In genomic region chr7:105853931-105854419, GRCh38 we compare ENCODE assay signal across 15 cellular contexts. TPM values are rescaled to one million over a fixed set of nuclear protein-coding genes. Genes with fewer than 3 reads are reported as not detected.
DNase-seq lines count a peak whose midpoint lies in the region; FAIRE-seq and TF ChIP-seq lines count a peak whose summit lies in the region.
"Had no signal": no experiment of that assay in that cellular context is flagged by ENCODE, and none has a peak within 500 bp of the region (broad histone marks: within the 10 kb centered on the region; RNA-seq: fewer than 3 reads in every experiment).

No MANE protein-coding gene starts in this region.

- FAIRE-seq in kidney (lab: Jason Lieb, UNC), result no peak
- FAIRE-seq: HTR-8/SVneo had no signal

- H3K9ac ChIP-seq in muscle layer of colon (ENCODE audit: low read length) (peak overlapping the region; percentile 46), kidney (ENCODE audit: low read length in 2 of 2) (no peak overlapping the region)

- H3K27me3 ChIP-seq in muscle layer of colon (ENCODE audit: control insufficient read depth in 1 of 2, insufficient read depth in 2 of 2, low read length in 2 of 2) (no peaks in the 10 kb centered on the region), H7 (ENCODE audit: control insufficient read depth, insufficient read depth, low read length) (no peaks in the 10 kb centered on the region)
- no peaks in the 10 kb centered on the region for H3K27me3 ChIP-seq in CD4-positive, alpha-beta memory T cell (ENCODE audit: insufficient read depth, low read length)
- H3K27me3 ChIP-seq: Peyer's patch had no signal

- H3K27me3 Mint-ChIP-seq in HFFc6 (ENCODE audit: insufficient read depth) (peaks cover 2% of the 10 kb centered on the region; the same call in 1 of the 2 replicates), brain (no peaks in the 10 kb centered on the region)
- no peaks in the 10 kb centered on the region for H3K27me3 Mint-ChIP-seq in CD4-positive, alpha-beta memory T cell

- H3K9me3 ChIP-seq in muscle layer of colon (ENCODE audit: low read length) (no peaks in the 10 kb centered on the region), kidney (ENCODE audit: control insufficient read depth in 1 of 2, low read length in 2 of 2) (no peaks in the 10 kb centered on the region)
- no peaks in the 10 kb centered on the region for H3K9me3 ChIP-seq in CD4-positive, alpha-beta memory T cell (ENCODE audit: control insufficient read depth in 1 of 2, low read length in 2 of 2)
- H3K9me3 ChIP-seq: Peyer's patch had no signal

- H3K36me3 ChIP-seq in muscle layer of colon (ENCODE audit: insufficient read depth, low read length) (no peaks in the 10 kb centered on the region), H7 (replicated peaks; ENCODE audit: control insufficient read depth, insufficient read depth, low read length) (no peaks in the 10 kb centered on the region), kidney (ENCODE audit: control insufficient read depth in 1 of 2, insufficient read depth in 2 of 2, low read length in 2 of 2) (no peaks in the 10 kb centered on the region)
- H3K36me3 ChIP-seq in CD4-positive, alpha-beta memory T cell (ENCODE audit: insufficient read depth, low read length), result no peaks in the 10 kb centered on the region
- H3K36me3 ChIP-seq: Peyer's patch had no signal

- H3K4me3 ChIP-seq in muscle layer of colon (ENCODE audit: low read depth in 1 of 2, low read length in 2 of 2) (peak overlapping the region; percentile 24 to 39), H7 (ENCODE audit: insufficient read depth, low read depth, low read length) (no peak overlapping the region), kidney (ENCODE audit: low read length in 2 of 2) (no peak overlapping the region)
- no peak overlapping the region for H3K4me3 ChIP-seq in CD4-positive, alpha-beta memory T cell (ENCODE audit: low read length in 2 of 2)
- H3K4me3 ChIP-seq: Peyer's patch had no signal

- CTCF ChIA-PET in CD4-positive, alpha-beta memory T cell (lab: Charles Lee; ENCODE audit: partially characterized antibody), result interaction anchor here (0.7 to 1.5 kb wide), 3 partner anchors 22 to 93 kb away, joined by 3 to 4 read pairs (median 4); partner anchors contain the start of gene ATXN7L1

- intact Hi-C loops in kidney (cut with DNase I), result no loop called here
- intact Hi-C loops in CD4-positive, alpha-beta memory T cell (cut with micrococcal nuclease), result no loop called here

- peaks cover 56% of the 10 kb centered on the region for H3K4me1 Mint-ChIP-seq in HFFc6 (ENCODE audit: low read depth)
- H3K4me1 Mint-ChIP-seq in brain, result peaks cover 56% of the 10 kb centered on the region
- peaks cover 58 to 63% (median 59%) of the 10 kb centered on the region in 4 donors for H3K4me1 Mint-ChIP-seq in CD4-positive, alpha-beta memory T cell

- no peak overlapping the region for H3K27ac Mint-ChIP-seq in HFFc6
- peak overlapping the region; percentile 72 to 94 (median 93) for H3K27ac Mint-ChIP-seq in brain
- H3K27ac Mint-ChIP-seq in CD4-positive, alpha-beta memory T cell, result no peak overlapping the region

- H3K27ac ChIP-seq in muscle layer of colon (ENCODE audit: low read depth, low read length) (peak overlapping the region; percentile 73), kidney (ENCODE audit: low read depth in 2 of 2, low read length in 2 of 2) (no peak overlapping the region)
- H3K27ac ChIP-seq in CD4-positive, alpha-beta memory T cell (ENCODE audit: low read depth, low read length), result no peak overlapping the region
- H3K27ac ChIP-seq: VCaP had no signal

- DNase-seq in AG08395 (ENCODE audit: low spot score) (peak; percentile 48), HFFc6 (no peak), H7 (no peak), kidney (no peak), COR-L47 (lab: John Stamatoyannopoulos, UW) (no peak)
- DNase-seq in CD4-positive, alpha-beta memory T cell, result no peak
- DNase-seq: activated effector memory CD4-positive, alpha-beta T cell treated with Interleukin-2 at 50 U/mL for 16 hours; cortex of kidney; midbrain; NCI-H187; Peyer's patch had no signal

- POLR2A ChIA-PET in CD4-positive, alpha-beta memory T cell (lab: Charles Lee; ENCODE audit: partially characterized antibody), result interaction anchor here (0.8 to 1.0 kb wide), 2 partner anchors 10 to 322 kb away, joined by 3 to 4 read pairs; partner anchors contain the start of gene RINT1

- H3K4me3 Mint-ChIP-seq in HFFc6, result no peak overlapping the region
- H3K4me3 Mint-ChIP-seq in brain, result peak overlapping the region; percentile 45 to 72 (median 62)
- no peak overlapping the region for H3K4me3 Mint-ChIP-seq in CD4-positive, alpha-beta memory T cell

- peaks cover 45% of the 10 kb centered on the region for H3K4me1 ChIP-seq in muscle layer of colon (ENCODE audit: insufficient read depth, low read length)
- H3K4me1 ChIP-seq in kidney (ENCODE audit: control insufficient read depth in 1 of 2, insufficient read depth in 1 of 2, low read depth in 1 of 2, low read length in 2 of 2), result peaks cover 0 to 3% of the 10 kb centered on the region in 2 donors
- H3K4me1 ChIP-seq in CD4-positive, alpha-beta memory T cell (ENCODE audit: insufficient read depth, low read length), result peaks cover 67% of the 10 kb centered on the region

- H3K36me3 Mint-ChIP-seq in HFFc6 (ENCODE audit: low read depth) (no peaks in the 10 kb centered on the region), brain (no peaks in the 10 kb centered on the region)
- H3K36me3 Mint-ChIP-seq in CD4-positive, alpha-beta memory T cell, result no peaks in the 10 kb centered on the region

- peak; percentile 25 for TF ChIP-seq CTCF in HFFc6 (IDR thresholded peaks at IDR 0.05)
- peak in 1 of 2 experiments; percentile 28 for TF ChIP-seq CTCF in brain (conservative IDR thresholded peaks at IDR 0.05)
- no peak for TF ChIP-seq CTCF in kidney (IDR thresholded peaks at IDR 0.05; ENCODE audit: borderline replicate concordance, extremely low read depth, insufficient read depth)

- H3K9me3 Mint-ChIP-seq in HFFc6 (no peaks in the 10 kb centered on the region), brain (no peaks in the 10 kb centered on the region)
- no peaks in the 10 kb centered on the region for H3K9me3 Mint-ChIP-seq in CD4-positive, alpha-beta memory T cell

RNA-seq across cellular contexts. Expression of gene ATXN7L1, which starts 22.4 kb away (rescaled TPM):
- total RNA-seq in HFFc6 (2021; fragmentation: NEBNext Ultra II Directional; extraction: Animal tissue kit (Norgen Biotek cat#: 25700)), result 10 to 100 TPM in 3 of 6 experiments, 1 to 10 TPM in 3; 8.4 to 11.4 (median 9.8) TPM
- polyA plus RNA-seq in brain (ENCODE audit: insufficient read depth, low read depth, low replicate concordance) (4.4 TPM), kidney (ENCODE audit: insufficient read depth, low read depth, low replicate concordance) (12.5 TPM)
- total RNA-seq in H7 (2014; rRNA removed; shearing (Covaris generic)), result 10.8 and 12.7 TPM in 2 replicates
- 18.5 TPM for total RNA-seq in kidney
- 10 to 100 TPM; 60.4 to 62.2 TPM for total RNA-seq in CD4-positive, alpha-beta memory T cell
- polyA plus RNA-seq in CD4-positive, alpha-beta memory T cell, result 10 to 100 TPM in 1 of 2 donors, 1 to 10 TPM in 1; 8.7 to 24.8 TPM

Comparison
In these comparisons a context has a peak if more than half of its experiments do, and no peak if none do; other contexts are left out.
1. H3K27ac Mint-ChIP-seq: peak in brain (5 of 5); none in HFFc6 (single experiment) and CD4-positive, alpha-beta memory T cell (0 of 7).
2. H3K4me3 Mint-ChIP-seq: peak in brain (5 of 5); none in HFFc6 (single experiment) and CD4-positive, alpha-beta memory T cell (0 of 8).
3. H3K4me3 ChIP-seq: peak in muscle layer of colon (2 of 2); none in H7 (single experiment), kidney (0 of 2) and CD4-positive, alpha-beta memory T cell (0 of 2).